In the genomic region with DNA sequence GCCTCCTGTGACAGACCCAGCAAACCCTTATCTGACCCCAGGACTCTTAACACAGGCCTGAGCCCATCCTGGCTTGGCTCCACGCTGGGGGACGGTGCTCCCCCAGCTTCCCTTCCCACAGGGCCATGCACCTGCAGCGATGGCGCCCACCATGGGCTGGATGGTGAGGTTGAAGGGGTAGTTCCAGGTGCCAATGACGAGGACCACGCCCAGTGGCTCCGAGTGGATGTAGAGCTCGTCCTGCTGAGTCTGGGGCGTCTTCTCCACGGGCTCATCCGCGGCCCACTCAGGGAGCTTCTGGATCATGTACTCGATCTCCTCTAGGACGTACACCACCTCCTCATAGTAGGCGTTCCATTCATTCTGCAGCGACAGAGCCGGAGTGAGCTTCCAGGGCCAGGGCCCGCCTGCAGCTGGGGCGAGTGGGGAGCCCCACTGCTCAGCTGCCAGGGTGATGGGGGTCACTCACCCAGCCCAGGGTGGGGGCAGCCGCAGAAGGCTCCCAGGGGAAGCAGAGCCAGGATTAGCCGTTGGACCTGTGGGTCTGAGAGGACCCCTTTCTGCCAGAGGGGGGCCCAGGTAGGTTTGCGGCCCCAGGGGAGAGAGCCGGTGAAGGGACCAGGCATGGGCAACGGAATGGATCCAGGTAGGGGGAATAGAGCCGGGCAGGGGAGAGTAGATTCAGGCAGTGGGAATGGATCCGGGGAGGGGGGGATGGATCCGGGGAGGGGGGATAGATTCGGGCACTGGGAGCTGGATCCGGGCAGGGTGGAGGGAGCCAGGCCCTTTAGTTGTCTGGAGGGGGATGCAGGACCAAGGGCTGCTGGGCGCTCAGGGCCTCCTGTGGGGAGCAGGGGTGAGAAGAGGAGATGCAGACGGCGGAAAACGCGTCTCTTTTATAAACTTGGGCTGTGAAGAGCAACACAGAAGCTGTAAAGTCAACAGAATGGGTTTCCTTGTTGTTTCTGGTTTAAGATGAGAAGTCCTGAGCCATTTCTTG, we compare ENCODE assay signal across 24 cellular contexts. TPM values are rescaled to one million over a fixed set of nuclear protein-coding genes. Genes with fewer than 3 reads are reported as not detected.
A peak's percentile ranks its signal among the peaks of the same experiment; 100 is the strongest.
DNase-seq lines count a peak whose midpoint lies in the region; ATAC-seq and TF ChIP-seq lines count a peak whose summit lies in the region.
"Had no signal": no experiment of that assay in that cellular context is flagged by ENCODE, and none has a peak within 500 bp of the region (broad histone marks: within the 10 kb centered on the region; RNA-seq: fewer than 3 reads in every experiment).

No MANE protein-coding gene starts in this region.

- H3K4me1 Mint-ChIP-seq in activated naive CD8-positive, alpha-beta T cell treated with anti-CD3 and anti-CD28 coated beads for 36 hours: peaks cover 6% of the 10 kb centered on the region
- peaks cover 0 to 5% of the 10 kb centered on the region in 2 donors for H3K4me1 Mint-ChIP-seq in natural killer cell treated with Interleukin-12 subunit alpha and Interleukin-12 subunit beta and Interleukin-15 and Interleukin-18, amount 100 ng/mL, for 72 hours (ENCODE audit: low read depth in 2 of 2)
- H3K4me1 Mint-ChIP-seq: activated naive CD8-positive, alpha-beta T cell treated with anti-CD3 and anti-CD28 coated beads, Interleukin-2, amount 10 ng/mL, durations not matched to agents 7 days and 5 days had no signal

- H3K9me2 ChIP-seq in OCI-LY7 (ENCODE audit: insufficient read depth, low read length): no peaks in the 10 kb centered on the region

- peak overlapping the region; percentile 29 for H3K4me3 Mint-ChIP-seq in activated naive CD8-positive, alpha-beta T cell treated with anti-CD3 and anti-CD28 coated beads for 36 hours
- H3K4me3 Mint-ChIP-seq in natural killer cell treated with Interleukin-12 subunit alpha and Interleukin-12 subunit beta and Interleukin-15 and Interleukin-18, amount 100 ng/mL, for 72 hours: peak overlapping the region; percentile 77

- H3K27ac Mint-ChIP-seq in activated naive CD8-positive, alpha-beta T cell treated with anti-CD3 and anti-CD28 coated beads for 36 hours: no peak overlapping the region
- H3K27ac Mint-ChIP-seq in natural killer cell treated with Interleukin-12 subunit alpha and Interleukin-12 subunit beta and Interleukin-15 and Interleukin-18, amount 100 ng/mL, for 72 hours: no peak overlapping the region
- H3K27ac Mint-ChIP-seq: activated CD4-positive, alpha-beta memory T cell treated with anti-CD3 and anti-CD28 coated beads for 36 hours; T-helper 1 cell treated with Interleukin-12 subunit alpha and Interleukin-12 subunit beta and Interleukin-4 antibody, amounts not matched to agents 30 μg/mL and 1 μg/mL, for 36 hours had no signal

- H3K4me2 ChIP-seq in OCI-LY7 (ENCODE audit: low read length): no peak overlapping the region

- no peak overlapping the region for H2AFZ ChIP-seq in OCI-LY7 (ENCODE audit: low read length)

- no peak overlapping the region for H3K27ac ChIP-seq in OCI-LY7 (ENCODE audit: low read depth, low read length, poor library complexity, severe bottlenecking)
- H3K27ac ChIP-seq: colonic mucosa, VCaP had no signal

- CTCF ChIA-PET in OCI-LY7 (lab: Charles Lee; ENCODE audit: unreplicated experiment): no interaction called here

- H3K27me3 Mint-ChIP-seq in activated naive CD8-positive, alpha-beta T cell treated with anti-CD3 and anti-CD28 coated beads for 36 hours: no peaks in the 10 kb centered on the region
- H3K27me3 Mint-ChIP-seq in natural killer cell treated with Interleukin-12 subunit alpha and Interleukin-12 subunit beta and Interleukin-15 and Interleukin-18, amount 100 ng/mL, for 72 hours: peaks cover 0 to 3% of the 10 kb centered on the region in 2 donors

- no peaks in the 10 kb centered on the region for H3K9me3 Mint-ChIP-seq in activated naive CD8-positive, alpha-beta T cell treated with anti-CD3 and anti-CD28 coated beads for 36 hours
- H3K9me3 Mint-ChIP-seq in natural killer cell treated with Interleukin-12 subunit alpha and Interleukin-12 subunit beta and Interleukin-15 and Interleukin-18, amount 100 ng/mL, for 72 hours: no peaks in the 10 kb centered on the region
- H3K9me3 Mint-ChIP-seq: activated CD4-positive, alpha-beta memory T cell treated with anti-CD3 and anti-CD28 coated beads for 36 hours; activated naive CD8-positive, alpha-beta T cell treated with anti-CD3 and anti-CD28 coated beads, Interleukin-2, amount 10 ng/mL, durations not matched to agents 7 days and 5 days; T-helper 1 cell treated with Interleukin-12 subunit alpha and Interleukin-12 subunit beta and Interleukin-4 antibody, amounts not matched to agents 30 μg/mL and 1 μg/mL, for 36 hours had no signal

- POLR2A ChIA-PET in OCI-LY7 (lab: Charles Lee): interaction anchor here (1.1 kb wide), 1 partner anchor 16 kb away, joined by 3 read pairs; no protein-coding TSS in a partner anchor

- H3K36me3 ChIP-seq in OCI-LY7 (ENCODE audit: insufficient read depth, low read length): no peaks in the 10 kb centered on the region
- H3K36me3 ChIP-seq: colonic mucosa, right atrium auricular region, vagina had no signal

- H3K36me3 Mint-ChIP-seq in activated naive CD8-positive, alpha-beta T cell treated with anti-CD3 and anti-CD28 coated beads for 36 hours: no peaks in the 10 kb centered on the region
- no peaks in the 10 kb centered on the region for H3K36me3 Mint-ChIP-seq in natural killer cell treated with Interleukin-12 subunit alpha and Interleukin-12 subunit beta and Interleukin-15 and Interleukin-18, amount 100 ng/mL, for 72 hours
- H3K36me3 Mint-ChIP-seq: activated CD4-positive, alpha-beta memory T cell treated with anti-CD3 and anti-CD28 coated beads for 36 hours; activated naive CD8-positive, alpha-beta T cell treated with anti-CD3 and anti-CD28 coated beads, Interleukin-2, amount 10 ng/mL, durations not matched to agents 7 days and 5 days; CD14-positive monocyte had no signal

- H3K4me1 ChIP-seq in OCI-LY7 (ENCODE audit: insufficient read depth, low read length, poor library complexity, severe bottlenecking): no peaks in the 10 kb centered on the region

- ATAC-seq in Right ventricle myocardium inferior: no peak
- no peak for ATAC-seq in left cardiac atrium
- ATAC-seq in natural killer cell treated with Interleukin-12 subunit alpha and Interleukin-12 subunit beta and Interleukin-15 and Interleukin-18, amount 100 ng/mL, for 72 hours: no peak
- ATAC-seq in GM19023 (IDR thresholded peaks at IDR 0.05; ENCODE audit: unreplicated experiment): no peak

- H3K79me2 ChIP-seq in OCI-LY7 (ENCODE audit: insufficient read depth, low read depth, low read length): no peaks in the 10 kb centered on the region

- intact Hi-C loops in Right ventricle myocardium inferior (cut with DNase I): no loop called here
- intact Hi-C loops in left cardiac atrium (cut with DNase I): no loop called here
- intact Hi-C loops in OCI-LY7 (cut with micrococcal nuclease; ENCODE audit: unreplicated experiment): no loop called here

- no TSS peak for BruUV-seq in OCI-LY7 (replicated peaks; lab: Mats Ljungman, UMichigan)

- H3K4me3 ChIP-seq in OCI-LY7 (ENCODE audit: low read depth, low read length, poor library complexity, severe bottlenecking): no peak overlapping the region

- TF ChIP-seq CTCF in OCI-LY7 (conservative IDR thresholded peaks at IDR 0.05; ENCODE audit: low read length): no peak

- H3K9me3 ChIP-seq in OCI-LY7 (ENCODE audit: low read length): no peaks in the 10 kb centered on the region
- H3K9me3 ChIP-seq: body of pancreas, colonic mucosa, right atrium auricular region, vagina had no signal

- H4K20me1 ChIP-seq in OCI-LY7 (ENCODE audit: insufficient read depth, low read length): no peaks in the 10 kb centered on the region

- DNase-seq in Right ventricle myocardium inferior (ENCODE audit: missing footprints) (peak; percentile 65), left cardiac atrium (no peak), amygdala (lab: John Stamatoyannopoulos, UW) (no peak), OCI-LY7 (ENCODE audit: low spot score) (no peak), OCI-M1 (lab: John Stamatoyannopoulos, UW) (no peak)
- no peak for DNase-seq in activated naive CD8-positive, alpha-beta T cell treated with anti-CD3 and anti-CD28 coated beads for 36 hours
- DNase-seq in natural killer cell treated with Interleukin-12 subunit alpha and Interleukin-12 subunit beta and Interleukin-15 and Interleukin-18, amount 100 ng/mL, for 72 hours (ENCODE audit: low spot score): no peak
- DNase-seq: activated CD4-positive, alpha-beta memory T cell treated with anti-CD3 and anti-CD28 coated beads for 36 hours; activated naive CD8-positive, alpha-beta T cell treated with anti-CD3 and anti-CD28 coated beads, Interleukin-2, amount 10 ng/mL, durations not matched to agents 7 days and 5 days; body of pancreas; colonic mucosa; DMS153; GF-D8; KG1; NCI-H774 had no signal

RNA-seq across cellular contexts. Expression of gene ALDH3A1, which starts 4.7 kb away (rescaled TPM):
- not detected for total RNA-seq in Right ventricle myocardium inferior
- under 1 TPM; 0.21 to 0.32 TPM for total RNA-seq in left cardiac atrium
- total RNA-seq in activated naive CD8-positive, alpha-beta T cell treated with anti-CD3 and anti-CD28 coated beads for 36 hours: under 1 TPM; 0.34 to 0.47 TPM
- not detected for total RNA-seq in natural killer cell treated with Interleukin-12 subunit alpha and Interleukin-12 subunit beta and Interleukin-15 and Interleukin-18, amount 100 ng/mL, for 72 hours
- 0.16 and 0.26 TPM in 2 replicates for total RNA-seq in OCI-LY7 (2014; rRNA removed; shearing (Covaris generic))
- not detected in 2 replicates for total RNA-seq in OCI-LY7 (2022)
- total RNA-seq: activated naive CD8-positive, alpha-beta T cell treated with anti-CD3 and anti-CD28 coated beads, Interleukin-2, amount 10 ng/mL, durations not matched to agents 7 days and 5 days; glomerular endothelial cell had no signal

RNA-seq across cellular contexts. Expression of gene SLC47A2, which starts 27.0 kb away (rescaled TPM):
- total RNA-seq in Right ventricle myocardium inferior (not detected), left cardiac atrium (not detected), OCI-LY7 (2022) (not detected in 2 replicates)
- not detected for total RNA-seq in activated naive CD8-positive, alpha-beta T cell treated with anti-CD3 and anti-CD28 coated beads for 36 hours
- total RNA-seq in natural killer cell treated with Interleukin-12 subunit alpha and Interleukin-12 subunit beta and Interleukin-15 and Interleukin-18, amount 100 ng/mL, for 72 hours: not detected
- total RNA-seq in OCI-LY7 (2014; rRNA removed; shearing (Covaris generic)): not detected in 2 replicates
- total RNA-seq: activated CD4-positive, alpha-beta memory T cell treated with anti-CD3 and anti-CD28 coated beads for 36 hours; activated naive CD8-positive, alpha-beta T cell treated with anti-CD3 and anti-CD28 coated beads, Interleukin-2, amount 10 ng/mL, durations not matched to agents 7 days and 5 days; fibroblast of lung; glomerular endothelial cell; mesenteric fat pad; right atrium auricular region had no signal
